ENCODE assay signal across 16 cellular contexts in the genomic region with DNA sequence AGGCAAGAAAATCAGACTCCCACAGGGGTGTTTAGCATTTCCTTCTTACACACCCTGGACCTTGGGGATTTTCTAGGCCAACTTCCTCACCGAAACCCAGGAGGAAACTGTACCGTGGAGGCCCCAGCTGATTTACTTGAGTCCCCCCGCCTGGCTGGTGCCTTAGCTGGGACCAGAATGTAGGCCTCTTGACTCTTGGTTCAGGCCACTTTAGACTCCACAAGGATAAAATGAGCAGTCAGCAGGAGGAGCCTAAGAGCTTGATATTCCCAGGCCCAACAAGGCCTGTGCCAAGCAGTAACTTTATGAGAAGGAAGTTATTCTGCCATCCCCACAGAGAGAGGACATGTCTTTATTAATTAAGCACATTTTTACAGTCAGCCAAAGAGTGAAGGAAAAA.
DNase-seq lines count a peak whose midpoint lies in the region; TF ChIP-seq lines count a peak whose summit lies in the region.
"Had no signal": no experiment of that assay in that cellular context is flagged by ENCODE, and none has a peak within 500 bp of the region (broad histone marks: within the 10 kb centered on the region; RNA-seq: fewer than 3 reads in every experiment).

No MANE protein-coding gene starts in this region.

- H3K9me3 ChIP-seq in BLaER1 treated with 17β-estradiol and CSF1 and Interleukin-3, amounts not matched to agents 10 nM and 100 nM (replicated peaks in 1 of 11): peaks cover 0 to 10% (median 0%) of the 10 kb centered on the region in 11 experiments; a peak in 6 of 22 replicates
- H3K9me3 ChIP-seq: heart right ventricle, right lobe of liver had no signal

- no peak overlapping the region for H3K4me3 Mint-ChIP-seq in nephron progenitor cell
- H3K4me3 Mint-ChIP-seq: type B pancreatic cell, WTC11 had no signal

- no peaks in the 10 kb centered on the region for H4K20me1 ChIP-seq in BLaER1 treated with 17β-estradiol and CSF1 and Interleukin-3, amounts not matched to agents 10 nM and 100 nM

- peaks cover 24% of the 10 kb centered on the region for H3K4me1 Mint-ChIP-seq in nephron progenitor cell

- peak overlapping the region; percentile 30 for H3K27ac Mint-ChIP-seq in nephron progenitor cell
- H3K27ac Mint-ChIP-seq: activated naive CD4-positive, alpha-beta T cell treated with anti-CD3 and anti-CD28 coated beads, Interleukin-2, amount 50 U/mL, for 72 hours; type B pancreatic cell; WTC11 had no signal

- H3K4me2 ChIP-seq in BLaER1 treated with 17β-estradiol and CSF1 and Interleukin-3, amounts not matched to agents 10 nM and 100 nM: peak overlapping the region; percentile 8 to 68 (median 47); a peak in 20 of 22 replicates

- no peaks in the 10 kb centered on the region for H3K9me3 Mint-ChIP-seq in nephron progenitor cell
- H3K9me3 Mint-ChIP-seq: activated naive CD4-positive, alpha-beta T cell treated with anti-CD3 and anti-CD28 coated beads, Interleukin-2, amount 50 U/mL, for 72 hours; type B pancreatic cell; WTC11 had no signal

- DNase-seq in cardiac fibroblast (ENCODE audit: low read depth in 2 of 2) (peak; percentile 29 to 54), nephron progenitor cell (no peak), SHP77 treated with DMSO at 0.1 percent for 48 hours (lab: John Stamatoyannopoulos, UW) (no peak), NCI-H2196 treated with DMSO at 0.1 percent for 48 hours (lab: John Stamatoyannopoulos, UW; ENCODE audit: unreplicated experiment) (no peak), NCI-H1092 treated with DMSO at 0.1 percent for 48 hours (lab: John Stamatoyannopoulos, UW) (no peak)
- no peak for DNase-seq in activated CD4-positive, alpha-beta T cell treated with anti-CD3 and anti-CD28 coated beads, Interleukin-2, amount 50 U/mL, for 4 hours
- DNase-seq: activated CD8-positive, alpha-beta memory T cell treated with anti-CD3 and anti-CD28 coated beads, Interleukin-2, amount 50 U/mL, for 4 hours; cerebellar nuclear complex; heart right ventricle; right lobe of liver; stimulated activated CD4-positive, alpha-beta T cell treated with anti-CD3 and anti-CD28 coated beads, Interleukin-4, amount 100 ng/mL, for 1 hour had no signal

- no peak overlapping the region; a peak in 1 of 22 replicates for H3K9ac ChIP-seq in BLaER1 treated with 17β-estradiol and CSF1 and Interleukin-3, amounts not matched to agents 10 nM and 100 nM

- H3K27me3 Mint-ChIP-seq in nephron progenitor cell (ENCODE audit: low read depth, poor library complexity): peaks cover 11% of the 10 kb centered on the region

- peaks cover 5 to 37% (median 31%) of the 10 kb centered on the region in 10 experiments; a peak in 19 of 20 replicates for H3K4me1 ChIP-seq in BLaER1 treated with 17β-estradiol and CSF1 and Interleukin-3, amounts not matched to agents 10 nM and 100 nM
- H3K4me1 ChIP-seq: right lobe of liver had no signal

- H3K36me3 ChIP-seq in BLaER1 treated with 17β-estradiol and CSF1 and Interleukin-3, amounts not matched to agents 10 nM and 100 nM: no peaks in the 10 kb centered on the region
- H3K36me3 ChIP-seq: heart right ventricle, right lobe of liver had no signal

- no peak overlapping the region for H3K4me3 ChIP-seq in BLaER1 treated with 17β-estradiol and CSF1 and Interleukin-3, amounts not matched to agents 10 nM and 100 nM
- H3K4me3 ChIP-seq in cardiac fibroblast (replicated peaks in 1 of 2; ENCODE audit: low read depth in 2 of 2, low read length in 2 of 2): no peak overlapping the region
- H3K4me3 ChIP-seq: heart right ventricle, right lobe of liver had no signal

- no peaks in the 10 kb centered on the region for H3K36me3 Mint-ChIP-seq in nephron progenitor cell (ENCODE audit: low read depth)
- H3K36me3 Mint-ChIP-seq: activated naive CD4-positive, alpha-beta T cell treated with anti-CD3 and anti-CD28 coated beads, Interleukin-2, amount 50 U/mL, for 72 hours; type B pancreatic cell; WTC11 had no signal

- H3K27me3 ChIP-seq in BLaER1 treated with 17β-estradiol and CSF1 and Interleukin-3, amounts not matched to agents 10 nM and 100 nM: peaks cover 0 to 15% (median 0%) of the 10 kb centered on the region in 11 experiments; a peak in 5 of 22 replicates
- H3K27me3 ChIP-seq: right lobe of liver had no signal

- TF ChIP-seq CTCF in LNCAP (IDR thresholded peaks at IDR 0.05) (peak; percentile 36; the same call in 1 of the 2 replicates), cardiac fibroblast (IDR thresholded peaks at IDR 0.05; ENCODE audit: low read depth, low read length) (no peak), nephron progenitor cell (IDR thresholded peaks at IDR 0.05) (no peak)

- H3K27ac ChIP-seq in BLaER1 treated with 17β-estradiol and CSF1 and Interleukin-3, amounts not matched to agents 10 nM and 100 nM: no peak overlapping the region
- H3K27ac ChIP-seq: heart right ventricle, right lobe of liver had no signal

Comparison
In these comparisons a context has a peak if more than half of its experiments do, and no peak if none do; other contexts are left out.
1. DNase-seq: peak in cardiac fibroblast (2 of 2); none in nephron progenitor cell (single experiment), activated CD4-positive, alpha-beta T cell treated with anti-CD3 and anti-CD28 coated beads, Interleukin-2, amount 50 U/mL, for 4 hours (0 of 2), SHP77 treated with DMSO at 0.1 percent for 48 hours (single experiment), NCI-H2196 treated with DMSO at 0.1 percent for 48 hours (single experiment) and NCI-H1092 treated with DMSO at 0.1 percent for 48 hours (single experiment).